Comparison of ENCODE assay signal across 22 cellular contexts in the genomic region with DNA sequence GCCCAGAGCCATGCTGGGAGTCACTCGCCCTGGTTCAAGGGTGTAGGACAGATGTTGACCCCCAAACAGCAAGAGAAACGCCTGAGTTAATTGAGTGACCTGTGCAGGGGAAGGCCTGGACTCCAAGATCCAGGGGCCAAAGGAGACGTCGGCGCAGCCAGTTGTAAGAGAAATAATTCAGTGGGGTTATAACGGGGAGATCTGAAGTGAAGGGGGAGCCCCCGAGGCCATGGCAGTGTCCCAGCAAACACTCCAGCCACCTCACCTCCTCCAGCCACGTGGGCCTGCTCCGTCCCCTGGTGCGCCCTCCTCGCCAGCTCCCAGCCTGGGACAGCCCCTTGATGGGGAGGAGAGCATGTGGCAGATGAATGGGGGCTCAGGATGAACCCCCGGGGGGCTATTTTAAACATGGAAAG.
DNase-seq lines count a peak whose midpoint lies in the region; ATAC-seq and TF ChIP-seq lines count a peak whose summit lies in the region.
"Had no signal": no experiment of that assay in that cellular context is flagged by ENCODE, and none has a peak within 500 bp of the region (broad histone marks: within the 10 kb centered on the region; RNA-seq: fewer than 3 reads in every experiment).

No MANE protein-coding gene starts in this region.

- H4K91ac ChIP-seq in neuronal stem cell (ENCODE audit: low read depth, low read length, poor library complexity) = no peak overlapping the region

- no peak overlapping the region for H3K4me3 ChIP-seq in neuronal stem cell (ENCODE audit: low read length in 2 of 2)
- H3K4me3 ChIP-seq in upper lobe of right lung = no peak overlapping the region
- H3K4me3 ChIP-seq: Peyer's patch, SJCRH30 had no signal

- no peak overlapping the region for H2BK12ac ChIP-seq in neuronal stem cell (ENCODE audit: low read length)

- H3K9me3 ChIP-seq in neuronal stem cell (replicated peaks in 1 of 2; ENCODE audit: control insufficient read depth in 2 of 2, insufficient read depth in 1 of 2, low read depth in 1 of 2, low read length in 2 of 2) (peaks cover 0 to 5% of the 10 kb centered on the region in 2 donors), upper lobe of right lung (no peaks in the 10 kb centered on the region)
- H3K9me3 ChIP-seq: Peyer's patch, SJCRH30 had no signal

- no peak overlapping the region for H4K8ac ChIP-seq in neuronal stem cell (ENCODE audit: low read depth, low read length)

- no peak overlapping the region for H3K27ac ChIP-seq in neuronal stem cell (replicated peaks; ENCODE audit: low read length)
- no peak overlapping the region for H3K27ac ChIP-seq in upper lobe of right lung
- H3K27ac ChIP-seq: Peyer's patch, SJCRH30 had no signal

- H3K9ac ChIP-seq in neuronal stem cell (ENCODE audit: low read depth, low read length, poor library complexity) = no peak overlapping the region

- TF ChIP-seq CTCF in upper lobe of right lung (IDR thresholded peaks at IDR 0.05) = no peak

- H2BK5ac ChIP-seq in neuronal stem cell (ENCODE audit: low read length) = no peak overlapping the region

- no peak overlapping the region for H3K14ac ChIP-seq in neuronal stem cell (ENCODE audit: low read length)

- H3K18ac ChIP-seq in neuronal stem cell (ENCODE audit: low read length) = peak overlapping the region; percentile 38

- no peak overlapping the region for H3K4me2 ChIP-seq in neuronal stem cell (ENCODE audit: insufficient read depth, low read length, poor library complexity, severe bottlenecking)

- H3K4ac ChIP-seq in neuronal stem cell (ENCODE audit: low read length) = no peak overlapping the region

- peak overlapping the region; percentile 27 for H2BK15ac ChIP-seq in neuronal stem cell (ENCODE audit: low read length)

- no peak overlapping the region for H3K23ac ChIP-seq in neuronal stem cell (ENCODE audit: low read depth, low read length, poor library complexity)

- H2AK5ac ChIP-seq in neuronal stem cell (ENCODE audit: low read depth, low read length) = no peak overlapping the region

- WGBS in neuronal stem cell (ENCODE audit: extremely low coverage in 2 of 2, insufficient read length in 2 of 2, insufficient replicate concordance in 1 of 2), 2 donors = no CpG with 5 or more reads among the region's 12 CpGs

- ATAC-seq in upper lobe of right lung (no peak), HG02938 (IDR thresholded peaks at IDR 0.05; ENCODE audit: unreplicated experiment) (no peak)
- ATAC-seq: HepG2 had no signal

- H3K36me3 ChIP-seq in neuronal stem cell (replicated peaks in 1 of 2; ENCODE audit: control insufficient read depth in 2 of 2, insufficient read depth in 2 of 2, low read length in 2 of 2) (peaks cover 0 to 5% of the 10 kb centered on the region in 2 donors), upper lobe of right lung (no peaks in the 10 kb centered on the region)
- H3K36me3 ChIP-seq: Peyer's patch, SJCRH30 had no signal

- H3K4me1 ChIP-seq in neuronal stem cell (ENCODE audit: control insufficient read depth in 2 of 2, insufficient read depth in 1 of 2, low read depth in 1 of 2, low read length in 2 of 2) (peaks cover 13 to 20% of the 10 kb centered on the region in 2 donors), upper lobe of right lung (no peaks in the 10 kb centered on the region)
- H3K4me1 ChIP-seq: Peyer's patch had no signal

- no peak overlapping the region for H2AFZ ChIP-seq in neuronal stem cell (ENCODE audit: low read length)

- H3K27me3 ChIP-seq in neuronal stem cell (ENCODE audit: control insufficient read depth in 3 of 3, insufficient read depth in 3 of 3, low read depth in 1 of 3, low read length in 3 of 3) (no peaks in the 10 kb centered on the region), upper lobe of right lung (peaks cover 5% of the 10 kb centered on the region)
- H3K27me3 ChIP-seq: Peyer's patch, SJCRH30 had no signal

- H2BK120ac ChIP-seq in neuronal stem cell (ENCODE audit: low read depth, low read length) = no peak overlapping the region

- peaks cover 1% of the 10 kb centered on the region for H3K79me1 ChIP-seq in neuronal stem cell (ENCODE audit: low read depth, low read length)

- intact Hi-C loops in upper lobe of right lung (cut with DNase I) = no loop called here

- peak; percentile 31 for DNase-seq in activated effector memory CD4-positive, alpha-beta T cell treated with anti-CD3 and anti-CD28 coated beads, Interleukin-2, amount 50 U/mL, for 16 hours
- no peak for DNase-seq in activated effector memory CD4-positive, alpha-beta T cell treated with Interleukin-2 at 50 U/mL for 16 hours
- DNase-seq in activated CD8-positive, alpha-beta memory T cell treated with anti-CD3 and anti-CD28 coated beads, Interleukin-2, amount 50 U/mL, for 4 hours = peak; percentile 5
- DNase-seq in neuronal stem cell (ENCODE audit: low spot score) (no peak), upper lobe of right lung (peak; percentile 44), NCI-H1417 (lab: John Stamatoyannopoulos, UW) (no peak), DMS153 (lab: John Stamatoyannopoulos, UW) (no peak)
- DNase-seq: DMS53, EL, GF-D8, KBM-7, MM.1S, NCI-H1092 treated with DMSO at 0.1 percent for 48 hours, NCI-H146, NCI-H2029 treated with DMSO at 0.1 percent for 48 hours, NCI-H226, NCI-H510A treated with DMSO at 0.1 percent for 48 hours, NCI-H774, SJCRH30 had no signal

Comparison
In these comparisons a context has a peak if more than half of its experiments do, and no peak if none do; other contexts are left out.
1. DNase-seq: peak in activated effector memory CD4-positive, alpha-beta T cell treated with anti-CD3 and anti-CD28 coated beads, Interleukin-2, amount 50 U/mL, for 16 hours (single experiment), activated CD8-positive, alpha-beta memory T cell treated with anti-CD3 and anti-CD28 coated beads, Interleukin-2, amount 50 U/mL, for 4 hours (single experiment) and upper lobe of right lung (single experiment); none in activated effector memory CD4-positive, alpha-beta T cell treated with Interleukin-2 at 50 U/mL for 16 hours (single experiment), neuronal stem cell (single experiment), NCI-H1417 (0 of 3) and DMS153 (single experiment).